In genomic region chr14:51396222-51396815, GRCh38 we compare ENCODE assay signal across 8 cellular contexts.
DNase-seq lines count a peak whose midpoint lies in the region; ATAC-seq, FAIRE-seq and TF ChIP-seq lines count a peak whose summit lies in the region.
"Had no signal": no experiment of that assay in that cellular context is flagged by ENCODE, and none has a peak within 500 bp of the region (broad histone marks: within the 10 kb centered on the region; RNA-seq: fewer than 3 reads in every experiment).

No MANE protein-coding gene starts in this region.

- H3K4me3 Mint-ChIP-seq in mesothelial cell of epicardium: no peak overlapping the region
- H3K4me3 Mint-ChIP-seq: activated T-cell treated with anti-CD3 and anti-CD28 coated beads, Interleukin-2, amount 50 U/mL, for 4 hours had no signal

- TF ChIP-seq CTCF in colonic mucosa (IDR thresholded peaks at IDR 0.05): no peak
- no peak for TF ChIP-seq CTCF in mesothelial cell of epicardium (IDR thresholded peaks at IDR 0.05; ENCODE audit: unreplicated experiment)

- H3K9me3 ChIP-seq in colonic mucosa: no peaks in the 10 kb centered on the region

- H3K36me3 ChIP-seq in colonic mucosa: no peaks in the 10 kb centered on the region

- no peak overlapping the region for H3K9ac ChIP-seq in colonic mucosa (ENCODE audit: low read depth in 2 of 2, low read length in 2 of 2)

- H3K4me3 ChIP-seq in colonic mucosa: no peak overlapping the region

- peak overlapping the region; percentile 80 for H3K27ac Mint-ChIP-seq in mesothelial cell of epicardium

- peaks cover 40% of the 10 kb centered on the region for H3K4me1 Mint-ChIP-seq in mesothelial cell of epicardium

- no peaks in the 10 kb centered on the region for H3K27me3 Mint-ChIP-seq in mesothelial cell of epicardium (ENCODE audit: low read depth)

- no peak for ATAC-seq in GM19467 (IDR thresholded peaks at IDR 0.05; ENCODE audit: unreplicated experiment)
- no peak for ATAC-seq in activated CD4-positive, CD25-positive, alpha-beta regulatory T cell treated with anti-CD3 and anti-CD28 coated beads, Interleukin-2, amount 50 U/mL, for 24 hours
- ATAC-seq: activated T-cell treated with anti-CD3 and anti-CD28 coated beads, Interleukin-2, amount 50 U/mL, for 4 hours had no signal

- peaks cover 4% of the 10 kb centered on the region for H3K9me3 Mint-ChIP-seq in mesothelial cell of epicardium
- H3K9me3 Mint-ChIP-seq: activated T-cell treated with anti-CD3 and anti-CD28 coated beads, Interleukin-2, amount 50 U/mL, for 4 hours had no signal

- H3K4me1 ChIP-seq in colonic mucosa: no peaks in the 10 kb centered on the region

- peak; percentile 92 for DNase-seq in NCI-H2171 (lab: John Stamatoyannopoulos, UW)
- no peak for DNase-seq in colonic mucosa
- DNase-seq in mesothelial cell of epicardium (ENCODE audit: low spot score in 2 of 2, unreplicated experiment in 2 of 2): no peak
- DNase-seq in urothelium cell line (ENCODE audit: low spot score): peak; percentile 77
- no peak for DNase-seq in NCI-H774 (lab: John Stamatoyannopoulos, UW)
- DNase-seq: activated T-cell treated with anti-CD3 and anti-CD28 coated beads, Interleukin-2, amount 50 U/mL, for 4 hours had no signal

- H3K36me3 Mint-ChIP-seq in mesothelial cell of epicardium: no peaks in the 10 kb centered on the region

- FAIRE-seq in urothelium cell line (lab: Jason Lieb, UNC): peak; percentile 90

- intact Hi-C loops in colonic mucosa (cut with DNase I): no loop called here

- H3K27ac ChIP-seq in colonic mucosa: peak overlapping the region; percentile 26

- H3K27me3 ChIP-seq in colonic mucosa: no peaks in the 10 kb centered on the region

Comparison
In these comparisons a context has a peak if more than half of its experiments do, and no peak if none do; other contexts are left out.
1. DNase-seq: peak in NCI-H2171 (single experiment) and urothelium cell line (single experiment); none in colonic mucosa (single experiment), mesothelial cell of epicardium (0 of 2) and NCI-H774 (single experiment).